In the genomic region with DNA sequence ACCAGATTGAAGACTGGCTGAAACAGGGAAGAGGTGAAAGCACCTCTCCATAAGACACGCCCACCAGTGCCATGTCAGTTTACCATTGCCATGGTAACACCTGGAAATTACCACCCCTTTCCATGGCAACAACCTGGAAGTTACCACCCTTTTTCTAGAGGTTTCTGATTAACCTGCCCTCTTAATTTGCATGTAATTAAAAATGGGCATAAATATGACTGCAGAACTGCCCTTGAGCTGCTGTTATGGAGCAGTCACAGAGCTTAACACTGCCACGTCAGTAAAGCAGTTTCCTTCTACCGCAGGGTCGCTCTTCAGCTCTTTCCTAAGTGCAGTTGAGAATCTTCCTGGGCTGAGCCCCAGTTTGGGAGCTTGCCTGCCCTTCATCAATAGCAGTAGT, we compare ENCODE assay signal across 9 cellular contexts. TPM values are rescaled to one million over a fixed set of nuclear protein-coding genes. Genes with fewer than 3 reads are reported as not detected.
A peak's percentile ranks its signal among the peaks of the same experiment; 100 is the strongest.
DNase-seq lines count a peak whose midpoint lies in the region; ATAC-seq and TF ChIP-seq lines count a peak whose summit lies in the region.
"Had no signal": no experiment of that assay in that cellular context is flagged by ENCODE, and none has a peak within 500 bp of the region (broad histone marks: within the 10 kb centered on the region; RNA-seq: fewer than 3 reads in every experiment).

No MANE protein-coding gene starts in this region.

- peak overlapping the region; percentile 5 to 92 (median 72) for H3K4me3 Mint-ChIP-seq in CD8-positive, alpha-beta memory T cell
- H3K4me3 Mint-ChIP-seq in natural killer cell treated with Interleukin-12 subunit alpha and Interleukin-12 subunit beta and Interleukin-15 and Interleukin-18, amount 100 ng/mL, for 72 hours = peak overlapping the region; percentile 82
- no peak overlapping the region for H3K4me3 Mint-ChIP-seq in type B pancreatic cell

- no peak overlapping the region for H3K27ac ChIP-seq in CD8-positive, alpha-beta memory T cell (ENCODE audit: low read depth, low read length)
- H3K27ac ChIP-seq in adrenal gland = peak overlapping the region in 3 of 5 donors; percentile 51 to 69 (median 54)
- H3K27ac ChIP-seq: suprapubic skin had no signal

- H3K36me3 Mint-ChIP-seq in CD8-positive, alpha-beta memory T cell = peaks cover 0 to 10% (median 3%) of the 10 kb centered on the region in 3 donors
- H3K36me3 Mint-ChIP-seq in natural killer cell treated with Interleukin-12 subunit alpha and Interleukin-12 subunit beta and Interleukin-15 and Interleukin-18, amount 100 ng/mL, for 72 hours = no peaks in the 10 kb centered on the region
- no peaks in the 10 kb centered on the region for H3K36me3 Mint-ChIP-seq in type B pancreatic cell

- intact Hi-C loops in adrenal gland (cut with DNase I) = no loop called here
- intact Hi-C loops in head of caudate nucleus (cut with DNase I) = no loop called here

- DNase-seq in CD8-positive, alpha-beta memory T cell = peak; percentile 37 to 71 (median 65)
- DNase-seq in adrenal gland (peak in 3 of 7 donors; percentile 36 to 46 (median 37)), head of caudate nucleus (no peak), type B pancreatic cell (ENCODE audit: extremely low spot score, unreplicated experiment) (no peak), GM13977 (ENCODE audit: low spot score) (no peak)
- no peak for DNase-seq in natural killer cell treated with Interleukin-12 subunit alpha and Interleukin-12 subunit beta and Interleukin-15 and Interleukin-18, amount 100 ng/mL, for 72 hours (ENCODE audit: low spot score)

- POLR2A ChIA-PET in CD8-positive, alpha-beta memory T cell (lab: Charles Lee) = interaction anchor here (0.5 kb wide), 1 partner anchor 40 kb away, joined by 3 read pairs; no protein-coding TSS in a partner anchor

- H3K27ac Mint-ChIP-seq in CD8-positive, alpha-beta memory T cell = peak overlapping the region; percentile 70 to 99 (median 97)
- H3K27ac Mint-ChIP-seq in natural killer cell treated with Interleukin-12 subunit alpha and Interleukin-12 subunit beta and Interleukin-15 and Interleukin-18, amount 100 ng/mL, for 72 hours = peak overlapping the region; percentile 87 to 98
- no peak overlapping the region for H3K27ac Mint-ChIP-seq in type B pancreatic cell

- no peak for TF ChIP-seq CTCF in adrenal gland (IDR thresholded peaks at IDR 0.05)
- no peak for TF ChIP-seq CTCF in type B pancreatic cell (conservative IDR thresholded peaks at IDR 0.05)
- no peak for TF ChIP-seq CTCF in GM13977 (IDR thresholded peaks at IDR 0.05; ENCODE audit: extremely low read depth, insufficient read depth, missing control alignments)

- ATAC-seq in GM19324 (IDR thresholded peaks at IDR 0.05; ENCODE audit: low FRiP score, unreplicated experiment) = peak; percentile 49
- peak; percentile 40 for ATAC-seq in HG03520 (IDR thresholded peaks at IDR 0.05; ENCODE audit: unreplicated experiment)
- ATAC-seq in natural killer cell treated with Interleukin-12 subunit alpha and Interleukin-12 subunit beta and Interleukin-15 and Interleukin-18, amount 100 ng/mL, for 72 hours = peak; percentile 33 to 45

- peaks cover 92% of the 10 kb centered on the region for H3K4me1 ChIP-seq in CD8-positive, alpha-beta memory T cell (ENCODE audit: insufficient read depth, low read length)
- peaks cover 52 to 66% of the 10 kb centered on the region in 2 donors for H3K4me1 ChIP-seq in adrenal gland (replicated peaks in 1 of 2)

- no peaks in the 10 kb centered on the region for H3K9me3 Mint-ChIP-seq in CD8-positive, alpha-beta memory T cell
- no peaks in the 10 kb centered on the region for H3K9me3 Mint-ChIP-seq in natural killer cell treated with Interleukin-12 subunit alpha and Interleukin-12 subunit beta and Interleukin-15 and Interleukin-18, amount 100 ng/mL, for 72 hours
- no peaks in the 10 kb centered on the region for H3K9me3 Mint-ChIP-seq in type B pancreatic cell

- peak overlapping the region; percentile 32 for H3K4me3 ChIP-seq in CD8-positive, alpha-beta memory T cell (ENCODE audit: low read length)
- peak overlapping the region in 1 of 4 donors; percentile 19 for H3K4me3 ChIP-seq in adrenal gland
- H3K4me3 ChIP-seq: suprapubic skin had no signal

- no peak for TF ChIP-seq POLR2A in adrenal gland (IDR thresholded peaks at IDR 0.05)

- no peaks in the 10 kb centered on the region for H3K36me3 ChIP-seq in CD8-positive, alpha-beta memory T cell (ENCODE audit: insufficient read depth, low read length)
- H3K36me3 ChIP-seq in adrenal gland (replicated peaks in 1 of 2) = no peaks in the 10 kb centered on the region
- H3K36me3 ChIP-seq: suprapubic skin had no signal

- CTCF ChIA-PET in CD8-positive, alpha-beta memory T cell (lab: Charles Lee) = interaction anchor here (1.0 to 3.4 kb wide), 5 partner anchors 15 to 117 kb away, joined by 3 to 16 read pairs (median 3); no protein-coding TSS in a partner anchor

- H3K9me3 ChIP-seq in CD8-positive, alpha-beta memory T cell (ENCODE audit: low read length) = no peaks in the 10 kb centered on the region
- H3K9me3 ChIP-seq in adrenal gland (replicated peaks in 1 of 3) = no peaks in the 10 kb centered on the region
- H3K9me3 ChIP-seq: suprapubic skin had no signal

- in situ Hi-C loops in GM13977 (cut with MboI; ENCODE audit: low pct_unique_long_range_greater_than_20kb, low sequenced_read_pairs, unreplicated experiment) = no loop called here

- H3K27me3 Mint-ChIP-seq in CD8-positive, alpha-beta memory T cell = no peaks in the 10 kb centered on the region
- no peaks in the 10 kb centered on the region for H3K27me3 Mint-ChIP-seq in natural killer cell treated with Interleukin-12 subunit alpha and Interleukin-12 subunit beta and Interleukin-15 and Interleukin-18, amount 100 ng/mL, for 72 hours
- H3K27me3 Mint-ChIP-seq in type B pancreatic cell = no peaks in the 10 kb centered on the region

- H3K27me3 ChIP-seq in CD8-positive, alpha-beta memory T cell (ENCODE audit: insufficient read depth, low read length, poor library complexity, severe bottlenecking) = no peaks in the 10 kb centered on the region
- H3K27me3 ChIP-seq in adrenal gland = no peaks in the 10 kb centered on the region
- H3K27me3 ChIP-seq: suprapubic skin had no signal

- 27 to 47% (median 38%) methylated on average over 4 of the region's 4 CpGs for WGBS in adrenal gland, 4 donors

- peaks cover 86 to 94% (median 93%) of the 10 kb centered on the region in 3 donors for H3K4me1 Mint-ChIP-seq in CD8-positive, alpha-beta memory T cell
- peaks cover 65 to 76% of the 10 kb centered on the region in 2 donors for H3K4me1 Mint-ChIP-seq in natural killer cell treated with Interleukin-12 subunit alpha and Interleukin-12 subunit beta and Interleukin-15 and Interleukin-18, amount 100 ng/mL, for 72 hours (ENCODE audit: low read depth in 2 of 2)
- H3K4me1 Mint-ChIP-seq in type B pancreatic cell (ENCODE audit: unreplicated experiment) = peaks cover 45% of the 10 kb centered on the region

RNA-seq across cellular contexts. Expression of a gene that starts 55.2 kb away (rescaled TPM):
- total RNA-seq in CD8-positive, alpha-beta memory T cell = 10 to 100 TPM; 58.2 to 59.2 TPM
- 4.0 TPM for polyA plus RNA-seq in CD8-positive, alpha-beta memory T cell
- 10 to 100 TPM; 34.9 to 75.8 (median 52.0) TPM for total RNA-seq in adrenal gland
- 10 to 100 TPM; 21.7 to 40.1 (median 23.7) TPM for polyA plus RNA-seq in adrenal gland
- 10 to 100 TPM; 64.3 to 92.1 TPM for total RNA-seq in natural killer cell treated with Interleukin-12 subunit alpha and Interleukin-12 subunit beta and Interleukin-15 and Interleukin-18, amount 100 ng/mL, for 72 hours
- 16.3 and 31.8 TPM in 2 replicates for total RNA-seq in type B pancreatic cell (ENCODE audit: low replicate concordance)

Comparison
In these comparisons a context has a peak if more than half of its experiments do, and no peak if none do; other contexts are left out.
1. DNase-seq: peak in CD8-positive, alpha-beta memory T cell (5 of 5); none in natural killer cell treated with Interleukin-12 subunit alpha and Interleukin-12 subunit beta and Interleukin-15 and Interleukin-18, amount 100 ng/mL, for 72 hours (single experiment), head of caudate nucleus (0 of 42), type B pancreatic cell (single experiment) and GM13977 (single experiment).
2. Peak in every context shown above with its lines, with median percentiles within 50 percentile points of each other: ATAC-seq.